Comparison of ENCODE assay signal across 13 cellular contexts in the genomic region with DNA sequence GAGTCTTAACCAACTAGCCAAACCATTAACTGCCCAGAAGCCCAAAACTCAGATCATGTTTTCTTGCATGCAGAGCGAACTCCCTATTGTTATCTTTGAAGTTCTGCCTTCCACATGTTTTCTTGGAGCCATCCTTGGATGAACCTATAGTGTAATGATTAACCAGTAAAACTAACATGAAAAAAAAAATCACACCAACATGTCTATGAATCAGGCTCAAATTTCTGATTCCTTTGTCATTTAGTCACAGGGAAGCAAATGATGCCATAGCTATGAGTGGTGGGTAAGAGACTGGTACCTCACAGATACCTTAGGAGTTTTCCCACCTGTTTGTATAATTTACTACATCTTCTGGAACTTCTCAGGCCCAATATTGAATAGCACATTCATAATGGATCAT.
"Had no signal": no experiment of that assay in that cellular context is flagged by ENCODE, and none has a peak within 500 bp of the region (broad histone marks: within the 10 kb centered on the region; RNA-seq: fewer than 3 reads in every experiment).

No MANE protein-coding gene starts in this region.

- ATAC-seq: effector memory CD8-positive, alpha-beta T cell; heart left ventricle; left cardiac atrium; left ventricle myocardium superior had no signal

- H3K9me3 Mint-ChIP-seq: effector memory CD8-positive, alpha-beta T cell; nephron progenitor cell had no signal

- H3K4me1 Mint-ChIP-seq: naive B cell, nephron progenitor cell had no signal

- H3K4me3 Mint-ChIP-seq: effector memory CD8-positive, alpha-beta T cell; nephron progenitor cell had no signal

- H3K36me3 Mint-ChIP-seq: naive B cell had no signal

- DNase-seq: effector memory CD8-positive, alpha-beta T cell; erythroblast; foreskin melanocyte; heart left ventricle; hippocampal formation; left cardiac atrium; left ventricle myocardium superior; mesendoderm; naive B cell; nephron progenitor cell; sigmoid colon; stimulated activated naive CD4-positive, alpha-beta T cell treated with Interleukin-2 at 50 U/mL for 16 hours; trophoblast cell had no signal

- H3K27ac Mint-ChIP-seq: effector memory CD8-positive, alpha-beta T cell; naive B cell; nephron progenitor cell had no signal
